8 cellular contexts compared by ENCODE assay signal in genomic region chr22:21735198-21736083, GRCh38.
DNase-seq lines count a peak whose midpoint lies in the region; ATAC-seq and TF ChIP-seq lines count a peak whose summit lies in the region.

Gene YPEL1 (minus strand): TSS chr22:21735794. CDS start chr22:21710744, 25,050 bp downstream.

- TF ChIP-seq POLR2A in GM19099 (IDR thresholded peaks at IDR 0.05; ENCODE audit: extremely low read depth, insufficient read length, low read depth) = peak; percentile 35

- H3K27ac ChIP-seq in cingulate gyrus (ENCODE audit: low read depth, low read length) = peak within 1 kb of the TSS; percentile 77

- peak; percentile 48 for ATAC-seq in HG03378 (IDR thresholded peaks at IDR 0.05; ENCODE audit: unreplicated experiment)

- peak; percentile 67 to 71 for DNase-seq in AML-193 (lab: John Stamatoyannopoulos, UW)
- DNase-seq in NCI-H524 (lab: John Stamatoyannopoulos, UW) = peak; percentile 85 to 93
- peak; percentile 92 to 94 for DNase-seq in activated CD4-positive, alpha-beta T cell treated with anti-CD3 and anti-CD28 coated beads for 4 hours
- peak; percentile 97 for DNase-seq in kidney tubule cell (ENCODE audit: low spot score)
- peak; percentile 87 to 92 for DNase-seq in stimulated activated CD4-positive, alpha-beta T cell treated with anti-CD3 and anti-CD28 coated beads, Interleukin-15, amount 100 ng/mL, for 48 hours (ENCODE audit: low read depth in 2 of 2)

Comparison
In these comparisons a context has a peak if more than half of its experiments do, and no peak if none do; other contexts are left out.
1. Peak in every context shown above with its lines: DNase-seq, ATAC-seq and H3K27ac ChIP-seq.